8 cellular contexts compared by ENCODE assay signal in the genomic region with DNA sequence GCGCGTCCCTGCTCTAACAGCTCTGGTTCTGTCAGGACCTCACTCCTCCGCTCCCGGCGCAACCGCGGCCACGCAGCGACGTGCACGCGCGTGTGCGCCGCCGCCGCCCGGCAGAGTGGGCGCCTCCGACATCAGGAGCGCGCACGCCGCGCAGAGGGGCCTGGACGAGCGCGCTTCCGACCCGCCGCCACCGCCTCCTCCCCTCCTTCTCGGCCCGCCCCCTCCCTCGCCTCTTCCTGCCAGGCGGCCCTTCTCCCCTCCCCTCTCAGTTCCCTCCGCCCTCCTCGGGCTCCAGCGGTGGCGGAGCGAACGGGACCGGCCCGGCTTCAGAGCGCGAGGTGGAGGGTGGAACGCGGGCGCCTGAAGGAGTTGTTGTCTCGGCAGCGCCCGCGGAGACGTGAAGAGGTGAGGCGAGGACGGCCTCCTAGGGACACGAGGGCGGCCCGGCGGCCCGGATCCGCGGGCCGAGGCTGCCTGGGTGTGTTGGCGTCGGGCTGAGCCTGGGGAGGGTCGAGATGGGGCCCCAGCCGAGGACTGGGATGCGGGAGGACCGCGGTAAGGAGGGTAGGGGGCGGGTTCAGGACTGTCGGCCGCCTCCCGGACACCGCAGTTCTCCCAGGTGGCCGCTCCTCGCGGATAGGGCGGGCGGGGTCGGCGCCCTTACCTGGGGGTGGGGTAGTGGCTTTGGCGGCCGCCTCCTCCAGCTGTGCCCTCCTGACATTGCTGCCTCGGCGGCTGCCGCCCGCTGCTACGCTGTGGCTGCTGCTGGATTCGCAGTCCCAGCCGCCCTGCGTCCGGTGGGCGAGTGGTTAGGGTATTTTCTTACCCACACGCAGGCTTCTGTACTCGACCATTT. TPM values are rescaled to one million over a fixed set of nuclear protein-coding genes. Genes with fewer than 3 reads are reported as not detected.
DNase-seq lines count a peak whose midpoint lies in the region; ATAC-seq and TF ChIP-seq lines count a peak whose summit lies in the region.

TSS of gene RABGAP1L (plus strand) at position 268 of the 856 bp plus-strand sequence.

- intact Hi-C loops in head of caudate nucleus (cut with DNase I) = loop anchor here (5.0 kb wide), 1 partner anchor 732 kb away; no protein-coding TSS in a partner anchor

- peaks cover 36% of the 10 kb centered on the region for H3K4me1 Mint-ChIP-seq in activated naive CD8-positive, alpha-beta T cell treated with anti-CD3 and anti-CD28 coated beads, Interleukin-2, amount 10 ng/mL, durations not matched to agents 7 days and 5 days
- peaks cover 16% of the 10 kb centered on the region for H3K4me1 Mint-ChIP-seq in osteocyte (ENCODE audit: unreplicated experiment)

- H3K36me3 ChIP-seq in SU-DHL-6 (ENCODE audit: low read length) (0 out of 2 replicates have a peak, but pooled peaks cover 3% of the 10 kb centered on the region), thoracic aorta (no peaks in the 10 kb centered on the region)

- no peaks in the 10 kb centered on the region for H3K27me3 Mint-ChIP-seq in activated naive CD8-positive, alpha-beta T cell treated with anti-CD3 and anti-CD28 coated beads, Interleukin-2, amount 10 ng/mL, durations not matched to agents 7 days and 5 days
- H3K27me3 Mint-ChIP-seq in osteocyte (ENCODE audit: unreplicated experiment) = peaks cover 3% of the 10 kb centered on the region

- H3K27me3 ChIP-seq in SU-DHL-6 (ENCODE audit: low read length) (no peaks in the 10 kb centered on the region), thoracic aorta (replicated peaks; ENCODE audit: insufficient read depth) (no peaks in the 10 kb centered on the region)

- peak; percentile 71 for TF ChIP-seq POLR2A in GM10847 (IDR thresholded peaks at IDR 0.05; ENCODE audit: extremely low read depth, insufficient read length)

- H3K9me3 Mint-ChIP-seq in activated naive CD8-positive, alpha-beta T cell treated with anti-CD3 and anti-CD28 coated beads, Interleukin-2, amount 10 ng/mL, durations not matched to agents 7 days and 5 days = no peaks in the 10 kb centered on the region
- H3K9me3 Mint-ChIP-seq in osteocyte (ENCODE audit: unreplicated experiment) = no peaks in the 10 kb centered on the region

- peak within 1 kb of the TSS; percentile 95 for H3K4me3 ChIP-seq in SU-DHL-6 (ENCODE audit: insufficient read depth, low read length, poor library complexity, severe bottlenecking)
- peak within 1 kb of the TSS; percentile 98 for H3K4me3 ChIP-seq in thoracic aorta

- H3K27ac ChIP-seq in SU-DHL-6 (ENCODE audit: low read depth, low read length) (peak within 1 kb of the TSS; percentile 69), thoracic aorta (peak within 1 kb of the TSS; percentile 82 to 89)

- peaks cover 0 to 16% of the 10 kb centered on the region in 2 donors for H3K4me1 ChIP-seq in thoracic aorta (ENCODE audit: control insufficient read depth in 1 of 2, low read depth in 2 of 2)

- H3K9me3 ChIP-seq in SU-DHL-6 (ENCODE audit: insufficient read depth, low read length) (no peaks in the 10 kb centered on the region), thoracic aorta (no peaks in the 10 kb centered on the region)

- no peaks in the 10 kb centered on the region for H3K9me2 ChIP-seq in SU-DHL-6 (replicated peaks; ENCODE audit: insufficient read depth, low read length)

- H2AFZ ChIP-seq in SU-DHL-6 (ENCODE audit: low read depth, low read length, severe bottlenecking) = peak within 1 kb of the TSS; percentile 96

- no peak for TF ChIP-seq CTCF in SU-DHL-6 (IDR thresholded peaks at IDR 0.05; ENCODE audit: insufficient read depth, low read length, poor library complexity, severe bottlenecking)
- TF ChIP-seq CTCF in osteocyte (IDR thresholded peaks at IDR 0.05) = peak; percentile 3
- no peak for TF ChIP-seq CTCF in thoracic aorta (IDR thresholded peaks at IDR 0.05)

- H3K4me3 Mint-ChIP-seq in activated naive CD8-positive, alpha-beta T cell treated with anti-CD3 and anti-CD28 coated beads, Interleukin-2, amount 10 ng/mL, durations not matched to agents 7 days and 5 days = peak within 1 kb of the TSS; percentile 99
- H3K4me3 Mint-ChIP-seq in osteocyte (ENCODE audit: unreplicated experiment) = peak within 1 kb of the TSS; percentile 97

- ATAC-seq in HG02678 (IDR thresholded peaks at IDR 0.05; ENCODE audit: unreplicated experiment) = peak; percentile 75
- ATAC-seq in activated naive CD8-positive, alpha-beta T cell treated with anti-CD3 and anti-CD28 coated beads, Interleukin-2, amount 10 ng/mL, durations not matched to agents 7 days and 5 days (ENCODE audit: low read depth) = peak; percentile 87
- ATAC-seq in thoracic aorta (ENCODE audit: insufficient number of reproducible peaks, low FRiP score, low read depth) = peak; percentile 94

- peaks cover 8% of the 10 kb centered on the region for H3K36me3 Mint-ChIP-seq in activated naive CD8-positive, alpha-beta T cell treated with anti-CD3 and anti-CD28 coated beads, Interleukin-2, amount 10 ng/mL, durations not matched to agents 7 days and 5 days
- no peaks in the 10 kb centered on the region for H3K36me3 Mint-ChIP-seq in osteocyte (ENCODE audit: unreplicated experiment)

- H3K27ac Mint-ChIP-seq in activated naive CD8-positive, alpha-beta T cell treated with anti-CD3 and anti-CD28 coated beads, Interleukin-2, amount 10 ng/mL, durations not matched to agents 7 days and 5 days = peak within 1 kb of the TSS; percentile 96
- H3K27ac Mint-ChIP-seq in osteocyte (ENCODE audit: unreplicated experiment) = peak within 1 kb of the TSS; percentile 78

- H3F3A ChIP-seq in SU-DHL-6 (ENCODE audit: insufficient read depth) = peaks cover 18% of the 10 kb centered on the region; the same call in 1 of the 2 replicates

- POLR2A ChIA-PET in activated naive CD8-positive, alpha-beta T cell treated with anti-CD3 and anti-CD28 coated beads, Interleukin-2, amount 10 ng/mL, durations not matched to agents 7 days and 5 days (lab: Charles Lee) = interaction anchor here (0.5 to 1.3 kb wide), 4 partner anchors 17 to 336 kb away, joined by 3 to 6 read pairs (median 3); partner anchors contain the start of genes CENPL, DARS2 and ZBTB37

- DNase-seq in NCI-H128 (lab: John Stamatoyannopoulos, UW; ENCODE audit: unreplicated experiment) = peak; percentile 92
- DNase-seq in activated naive CD8-positive, alpha-beta T cell treated with anti-CD3 and anti-CD28 coated beads, Interleukin-2, amount 10 ng/mL, durations not matched to agents 7 days and 5 days = peak; percentile 93
- peak; percentile 73 to 97 (median 92) for DNase-seq in head of caudate nucleus
- peak; percentile 98 for DNase-seq in osteocyte (ENCODE audit: extremely low spot score, unreplicated experiment)
- DNase-seq in thoracic aorta (ENCODE audit: low spot score) = peak; percentile 87

- H3K79me2 ChIP-seq in SU-DHL-6 (ENCODE audit: insufficient read depth, low read length) = peaks cover 32% of the 10 kb centered on the region

- H3K4me2 ChIP-seq in SU-DHL-6 (ENCODE audit: low read depth, low read length, poor library complexity, severe bottlenecking) = peak within 1 kb of the TSS; percentile 83

- H3K9ac ChIP-seq in SU-DHL-6 (ENCODE audit: low read length) = peak within 1 kb of the TSS; percentile 96

- peaks cover 8% of the 10 kb centered on the region; the same call in 1 of the 2 replicates for H4K20me1 ChIP-seq in SU-DHL-6 (ENCODE audit: low read depth, low read length)

RNA-seq across cellular contexts. Expression of gene RABGAP1L, which starts in this region (rescaled TPM):
- total RNA-seq in activated naive CD8-positive, alpha-beta T cell treated with anti-CD3 and anti-CD28 coated beads, Interleukin-2, amount 10 ng/mL, durations not matched to agents 7 days and 5 days = 10 to 100 TPM; 64.8 to 69.9 TPM
- 29.3 and 32.2 TPM in 2 replicates for total RNA-seq in osteocyte
- total RNA-seq in thoracic aorta = 10 to 100 TPM; 37.9 to 59.8 TPM

Comparison
In these comparisons a context has a peak if more than half of its experiments do, and no peak if none do; other contexts are left out.
1. Peak in every context shown above with its lines: DNase-seq, ATAC-seq, H3K4me3 ChIP-seq and H3K27ac ChIP-seq.